In the genomic region with DNA sequence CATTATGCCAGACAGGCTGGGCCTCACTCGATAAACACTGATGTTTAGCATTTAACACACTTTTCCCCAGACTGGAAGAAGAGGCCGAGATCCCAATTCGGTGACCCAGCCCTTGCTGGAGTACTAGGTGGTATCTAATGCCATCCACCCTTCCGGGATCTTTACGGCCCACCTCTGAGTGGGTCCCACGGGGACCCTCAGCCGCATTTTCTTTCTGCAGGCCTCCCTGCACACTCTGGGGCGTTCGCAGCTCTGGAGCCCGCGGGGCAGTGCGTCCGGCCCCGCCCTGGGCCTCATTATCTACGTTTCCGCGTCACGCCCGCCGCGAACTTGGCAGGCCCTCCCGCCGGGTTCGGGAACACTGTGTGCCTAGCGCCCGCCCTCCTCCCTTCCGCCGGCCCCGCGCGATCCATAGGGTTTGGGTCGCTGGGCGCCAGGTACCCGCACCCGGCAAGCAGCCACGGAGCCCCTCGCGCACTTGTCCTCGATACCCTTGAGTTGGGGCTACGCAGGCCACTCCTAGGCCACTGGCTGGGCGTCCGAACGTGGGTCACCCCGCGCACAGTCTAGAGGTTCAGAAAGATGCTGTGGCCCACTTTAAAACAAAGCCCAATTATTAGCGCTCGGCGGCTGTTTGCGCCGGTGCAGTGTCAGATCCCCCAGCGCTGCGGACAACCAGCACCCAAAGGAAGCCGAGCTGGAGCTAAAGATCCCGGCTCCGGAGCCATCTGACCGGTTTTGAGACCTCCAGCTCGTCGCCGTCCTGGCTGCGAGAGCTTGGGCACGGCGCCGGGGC, we compare ENCODE assay signal across 8 cellular contexts. TPM values are rescaled to one million over a fixed set of nuclear protein-coding genes. Genes with fewer than 3 reads are reported as not detected.
DNase-seq lines count a peak whose midpoint lies in the region; ATAC-seq and TF ChIP-seq lines count a peak whose summit lies in the region.

No MANE protein-coding gene starts in this region.

- peaks cover 17% of the 10 kb centered on the region for H3K4me1 Mint-ChIP-seq in T-helper 1 cell treated with Interleukin-12 subunit alpha and Interleukin-12 subunit beta and Interleukin-4 antibody, amounts not matched to agents 30 μg/mL and 1 μg/mL, for 36 hours (ENCODE audit: low read depth)
- H3K4me1 Mint-ChIP-seq in progenitor cell of endocrine pancreas (ENCODE audit: low read depth) = peaks cover 22% of the 10 kb centered on the region

- H3K36me3 ChIP-seq in upper lobe of left lung = peaks cover 0 to 10% (median 0%) of the 10 kb centered on the region in 4 donors

- H3K27ac ChIP-seq in HL-60 (replicated peaks) (no peak overlapping the region), right cardiac atrium (ENCODE audit: low read length) (peak overlapping the region; percentile 99), upper lobe of left lung (peak overlapping the region; percentile 97 to 99 (median 98))

- TF ChIP-seq CTCF in HL-60 (IDR thresholded peaks at IDR 0.05; ENCODE audit: insufficient read depth, low read length) = no peak
- no peak for TF ChIP-seq CTCF in progenitor cell of endocrine pancreas (IDR thresholded peaks at IDR 0.05; ENCODE audit: unreplicated experiment)
- no peak for TF ChIP-seq CTCF in upper lobe of left lung (IDR thresholded peaks at IDR 0.05)

- no peaks in the 10 kb centered on the region for H3K36me3 Mint-ChIP-seq in T-helper 1 cell treated with Interleukin-12 subunit alpha and Interleukin-12 subunit beta and Interleukin-4 antibody, amounts not matched to agents 30 μg/mL and 1 μg/mL, for 36 hours (ENCODE audit: low read depth)
- H3K36me3 Mint-ChIP-seq in progenitor cell of endocrine pancreas (ENCODE audit: insufficient read depth) = no peaks in the 10 kb centered on the region

- WGBS in right cardiac atrium = under 1% methylated on average over 63 of the region's 63 CpGs
- 2 to 4% methylated on average over 20 to 40 of the region's 63 CpGs for WGBS in upper lobe of left lung, 2 donors

- peak overlapping the region; percentile 91 for H3K4me3 Mint-ChIP-seq in T-helper 1 cell treated with Interleukin-12 subunit alpha and Interleukin-12 subunit beta and Interleukin-4 antibody, amounts not matched to agents 30 μg/mL and 1 μg/mL, for 36 hours
- H3K4me3 Mint-ChIP-seq in progenitor cell of endocrine pancreas (ENCODE audit: low read depth) = peak overlapping the region; percentile 72

- H3K9me3 Mint-ChIP-seq in T-helper 1 cell treated with Interleukin-12 subunit alpha and Interleukin-12 subunit beta and Interleukin-4 antibody, amounts not matched to agents 30 μg/mL and 1 μg/mL, for 36 hours = no peaks in the 10 kb centered on the region
- no peaks in the 10 kb centered on the region for H3K9me3 Mint-ChIP-seq in progenitor cell of endocrine pancreas (ENCODE audit: low read depth)

- H3K27me3 ChIP-seq in HL-60 (ENCODE audit: insufficient read depth, poor library complexity, severe bottlenecking) (peaks cover 32% of the 10 kb centered on the region), right cardiac atrium (ENCODE audit: control insufficient read depth, insufficient read depth) (no peaks in the 10 kb centered on the region), upper lobe of left lung (no peaks in the 10 kb centered on the region)

- intact Hi-C loops in right cardiac atrium (cut with DNase I) = loop anchor here in 1 of 4 donors (5.0 kb wide), 1 partner anchor 156 kb away; no protein-coding TSS in a partner anchor

- DNase-seq in HL-60 (ENCODE audit: low read depth in 1 of 2, low spot score in 1 of 2) (no peak), amniotic epithelial cell (ENCODE audit: low read depth) (peak; percentile 62), right cardiac atrium (peak; percentile 96 to 99 (median 98)), progenitor cell of endocrine pancreas (ENCODE audit: low spot score, unreplicated experiment) (no peak), upper lobe of left lung (peak; percentile 91 to 97)

- TF ChIP-seq EP300 in upper lobe of left lung (IDR thresholded peaks at IDR 0.05) = peak; percentile 84 to 99 (median 94)

- peak overlapping the region; percentile 86 for H3K27ac Mint-ChIP-seq in T-helper 1 cell treated with Interleukin-12 subunit alpha and Interleukin-12 subunit beta and Interleukin-4 antibody, amounts not matched to agents 30 μg/mL and 1 μg/mL, for 36 hours
- H3K27ac Mint-ChIP-seq in progenitor cell of endocrine pancreas = peak overlapping the region; percentile 73

- peaks cover 5% of the 10 kb centered on the region for H3K27me3 Mint-ChIP-seq in T-helper 1 cell treated with Interleukin-12 subunit alpha and Interleukin-12 subunit beta and Interleukin-4 antibody, amounts not matched to agents 30 μg/mL and 1 μg/mL, for 36 hours (ENCODE audit: low read depth)
- H3K27me3 Mint-ChIP-seq in progenitor cell of endocrine pancreas = peaks cover 71% of the 10 kb centered on the region

- H3K9me3 ChIP-seq in right cardiac atrium (ENCODE audit: control insufficient read depth, low read length) = no peaks in the 10 kb centered on the region
- no peaks in the 10 kb centered on the region for H3K9me3 ChIP-seq in upper lobe of left lung

- H3K4me3 ChIP-seq in HL-60 (replicated peaks; ENCODE audit: insufficient read depth, low read length) (peak overlapping the region; percentile 38), right cardiac atrium (ENCODE audit: low read length) (peak overlapping the region; percentile 79), upper lobe of left lung (peak overlapping the region; percentile 58 to 77 (median 74))

- ATAC-seq in right cardiac atrium (peak; percentile 91 to 93), upper lobe of left lung (ENCODE audit: low FRiP score in 2 of 2) (peak; percentile 88 to 91), GM21447 (IDR thresholded peaks at IDR 0.05; ENCODE audit: unreplicated experiment) (no peak), HG02642 (IDR thresholded peaks at IDR 0.05; ENCODE audit: poor library complexity, unreplicated experiment) (no peak)

- TF ChIP-seq POLR2A in upper lobe of left lung (IDR thresholded peaks at IDR 0.05) = peak in 3 of 4 donors; percentile 74 to 91 (median 89)

- H3K4me1 ChIP-seq in right cardiac atrium (ENCODE audit: control insufficient read depth, insufficient read depth, low read length) (peaks cover 8% of the 10 kb centered on the region), upper lobe of left lung (peaks cover 29 to 52% (median 41%) of the 10 kb centered on the region in 4 donors)

RNA-seq across cellular contexts. Expression of gene EVA1C, which starts 0.9 kb away (rescaled TPM):
- 10 to 100 TPM; 18.0 to 39.8 (median 23.5) TPM for total RNA-seq in right cardiac atrium
- polyA plus RNA-seq in right cardiac atrium = 20.6 TPM
- total RNA-seq in progenitor cell of endocrine pancreas = not detected in 2 replicates
- total RNA-seq in upper lobe of left lung = 10 to 100 TPM; 40.2 to 75.6 (median 55.7) TPM

RNA-seq across cellular contexts. Expression of gene URB1, which starts 18.8 kb away (rescaled TPM):
- total RNA-seq in right cardiac atrium (10 to 100 TPM in 2 of 4 donors, 1 to 10 TPM in 2; 8.3 to 13.8 (median 9.9) TPM), progenitor cell of endocrine pancreas (17.0 and 17.1 TPM in 2 replicates), upper lobe of left lung (10 to 100 TPM in 5 of 6 donors, 1 to 10 TPM in 1; 9.3 to 23.0 (median 14.1) TPM)
- 3.3 TPM for polyA plus RNA-seq in right cardiac atrium

Comparison
In these comparisons a context has a peak if more than half of its experiments do, and no peak if none do; other contexts are left out.
1. DNase-seq: peak in amniotic epithelial cell (single experiment), right cardiac atrium (3 of 3) and upper lobe of left lung (2 of 2); none in HL-60 (0 of 2) and progenitor cell of endocrine pancreas (single experiment).
2. ATAC-seq: peak in right cardiac atrium (2 of 2) and upper lobe of left lung (2 of 2); none in GM21447 (single experiment) and HG02642 (single experiment).
3. RNA of gene EVA1C, which starts 0.9 kb away (total RNA-seq): 40.2 to 75.6 TPM in upper lobe of left lung and 18.0 to 39.8 TPM in right cardiac atrium; not detected in progenitor cell of endocrine pancreas; every median in the first group is over 10 times any median in the second.
4. Peak in every context shown above with its lines, with median percentiles within 50 percentile points of each other: H3K4me3 ChIP-seq.